Comparison of ENCODE assay signal across 10 cellular contexts in the genomic region with DNA sequence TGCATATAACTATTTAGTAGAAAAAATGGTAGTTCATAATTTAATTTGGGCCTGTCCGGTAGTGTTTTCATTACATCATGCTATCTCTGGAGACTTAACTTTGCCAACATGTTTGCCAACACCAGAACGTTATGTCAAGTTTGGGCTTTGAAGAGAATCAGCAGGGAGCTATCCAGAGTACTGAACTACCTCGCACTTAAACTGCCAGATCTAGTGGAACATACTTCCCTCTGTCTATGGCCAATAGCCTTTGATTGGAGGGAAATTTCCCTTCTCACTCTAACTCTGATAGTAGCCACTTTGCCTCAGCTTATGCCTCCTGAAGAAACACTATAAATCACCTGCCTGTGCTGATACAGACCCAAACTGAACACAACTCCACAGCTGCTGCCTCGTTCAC. TPM values are rescaled to one million over a fixed set of nuclear protein-coding genes. Genes with fewer than 3 reads are reported as not detected.
A peak's percentile ranks its signal among the peaks of the same experiment; 100 is the strongest.
DNase-seq lines count a peak whose midpoint lies in the region; ATAC-seq and TF ChIP-seq lines count a peak whose summit lies in the region.
"Had no signal": no experiment of that assay in that cellular context is flagged by ENCODE, and none has a peak within 500 bp of the region (broad histone marks: within the 10 kb centered on the region; RNA-seq: fewer than 3 reads in every experiment).

No MANE protein-coding gene starts in this region.

- no peak overlapping the region for H3K4me3 Mint-ChIP-seq in stimulated activated naive B cell treated with anti-CD40 and anti-IgM and Interleukin-4, amounts not matched to agents 10 μg/mL and 1 μg/mL and 100 μg/mL, for 72 hours

- intact Hi-C loops in left ventricle myocardium inferior (cut with micrococcal nuclease): no loop called here
- intact Hi-C loops in ovary (cut with DNase I): no loop called here

- H3K4me1 ChIP-seq in cardiac muscle cell (ENCODE audit: low read depth) (no peaks in the 10 kb centered on the region), left ventricle myocardium inferior (peaks cover 17% of the 10 kb centered on the region), ovary (ENCODE audit: insufficient read depth) (no peaks in the 10 kb centered on the region)
- H3K4me1 ChIP-seq: BLaER1 had no signal

- no peak overlapping the region for H3K27ac Mint-ChIP-seq in stimulated activated naive B cell treated with anti-CD40 and anti-IgM and Interleukin-4, amounts not matched to agents 10 μg/mL and 1 μg/mL and 100 μg/mL, for 72 hours

- no peak for ATAC-seq in stimulated activated naive B cell treated with anti-CD40 and anti-IgM and Interleukin-4, amounts not matched to agents 10 μg/mL and 1 μg/mL and 100 μg/mL, for 72 hours (replicated peaks)
- ATAC-seq in GM21737 (IDR thresholded peaks at IDR 0.05; ENCODE audit: unreplicated experiment): no peak

- H3K4me3 ChIP-seq in cardiac muscle cell (no peak overlapping the region), left ventricle myocardium inferior (no peak overlapping the region), fibroblast of the aortic adventitia (ENCODE audit: low read depth, low read length) (no peak overlapping the region), ovary (no peak overlapping the region)
- H3K4me3 ChIP-seq: BLaER1 had no signal

- no peak overlapping the region for H3K27ac ChIP-seq in cardiac muscle cell
- no peak overlapping the region for H3K27ac ChIP-seq in left ventricle myocardium inferior (replicated peaks)
- H3K27ac ChIP-seq in ovary: no peak overlapping the region
- H3K27ac ChIP-seq in caudate nucleus (ENCODE audit: low read depth, low read length): no peak overlapping the region
- H3K27ac ChIP-seq: BLaER1 had no signal

- no peak for TF ChIP-seq EP300 in ovary (IDR thresholded peaks at IDR 0.05)

- H3K27me3 Mint-ChIP-seq in stimulated activated naive B cell treated with anti-CD40 and anti-IgM and Interleukin-4, amounts not matched to agents 10 μg/mL and 1 μg/mL and 100 μg/mL, for 72 hours: peaks cover 4 to 5% of the 10 kb centered on the region in 2 donors

- H3K9me3 ChIP-seq in cardiac muscle cell (ENCODE audit: low read depth): no peaks in the 10 kb centered on the region
- no peaks in the 10 kb centered on the region for H3K9me3 ChIP-seq in left ventricle myocardium inferior (replicated peaks)
- H3K9me3 ChIP-seq in ovary: no peaks in the 10 kb centered on the region
- H3K9me3 ChIP-seq: BLaER1 had no signal

- H3K27me3 ChIP-seq in cardiac muscle cell (no peaks in the 10 kb centered on the region), left ventricle myocardium inferior (ENCODE audit: low read depth) (no peaks in the 10 kb centered on the region), ovary (no peaks in the 10 kb centered on the region)
- H3K27me3 ChIP-seq: BLaER1 had no signal

- no peak for TF ChIP-seq POLR2A in ovary (IDR thresholded peaks at IDR 0.05)

- no peaks in the 10 kb centered on the region for H3K36me3 Mint-ChIP-seq in stimulated activated naive B cell treated with anti-CD40 and anti-IgM and Interleukin-4, amounts not matched to agents 10 μg/mL and 1 μg/mL and 100 μg/mL, for 72 hours

- H3K36me3 ChIP-seq in cardiac muscle cell: no peaks in the 10 kb centered on the region
- no peaks in the 10 kb centered on the region for H3K36me3 ChIP-seq in left ventricle myocardium inferior
- no peaks in the 10 kb centered on the region for H3K36me3 ChIP-seq in ovary
- H3K36me3 ChIP-seq: BLaER1 had no signal

- TF ChIP-seq CTCF in cardiac muscle cell (IDR thresholded peaks at IDR 0.05; ENCODE audit: low read depth, low read length): no peak
- TF ChIP-seq CTCF in left ventricle myocardium inferior (IDR thresholded peaks at IDR 0.05; ENCODE audit: borderline replicate concordance): no peak
- no peak for TF ChIP-seq CTCF in fibroblast of the aortic adventitia (IDR thresholded peaks at IDR 0.05; ENCODE audit: insufficient read depth, low read length)
- TF ChIP-seq CTCF in ovary (IDR thresholded peaks at IDR 0.05): no peak

- DNase-seq in cardiac muscle cell (ENCODE audit: low read depth in 1 of 2, low spot score in 1 of 2) (peak; percentile 57 to 83), left ventricle myocardium inferior (no peak), RPMI8226 (peak; percentile 31), fibroblast of the aortic adventitia (ENCODE audit: low read depth) (peak; percentile 35), ovary (no peak), caudate nucleus (lab: John Stamatoyannopoulos, UW) (no peak)
- DNase-seq in stimulated activated naive B cell treated with anti-CD40 and anti-IgM and Interleukin-4, amounts not matched to agents 10 μg/mL and 1 μg/mL and 100 μg/mL, for 72 hours: no peak
- DNase-seq: NCI-H1092 had no signal

- WGBS in ovary, 3 donors: 18 to 22% (median 22%) methylated on average over 4 of the region's 4 CpGs

- peaks cover 5 to 6% of the 10 kb centered on the region in 2 donors for H3K4me1 Mint-ChIP-seq in stimulated activated naive B cell treated with anti-CD40 and anti-IgM and Interleukin-4, amounts not matched to agents 10 μg/mL and 1 μg/mL and 100 μg/mL, for 72 hours

- H3K9me3 Mint-ChIP-seq in stimulated activated naive B cell treated with anti-CD40 and anti-IgM and Interleukin-4, amounts not matched to agents 10 μg/mL and 1 μg/mL and 100 μg/mL, for 72 hours: no peaks in the 10 kb centered on the region

RNA-seq across cellular contexts. Expression of a gene that starts 10.0 kb away (rescaled TPM):
- total RNA-seq in cardiac muscle cell: 0.09 and 0.14 TPM in 2 replicates
- 0.16 TPM in 1 of 2 replicates, not detected in the other for polyA plus RNA-seq in cardiac muscle cell
- not detected for total RNA-seq in left ventricle myocardium inferior
- total RNA-seq in fibroblast of the aortic adventitia (ENCODE audit: low replicate concordance): not detected in 2 replicates
- total RNA-seq in ovary: not detected
- not detected for polyA plus RNA-seq in ovary

Comparison
In these comparisons a context has a peak if more than half of its experiments do, and no peak if none do; other contexts are left out.
1. DNase-seq: peak in cardiac muscle cell (2 of 2), RPMI8226 (single experiment) and fibroblast of the aortic adventitia (single experiment); none in left ventricle myocardium inferior (single experiment), ovary (0 of 5), stimulated activated naive B cell treated with anti-CD40 and anti-IgM and Interleukin-4, amounts not matched to agents 10 μg/mL and 1 μg/mL and 100 μg/mL, for 72 hours (single experiment) and caudate nucleus (0 of 61).